19 cellular contexts compared by ENCODE assay signal in genomic region chr10:67836972-67837371, GRCh38. TPM values are rescaled to one million over a fixed set of nuclear protein-coding genes. Genes with fewer than 3 reads are reported as not detected.
A peak's percentile ranks its signal among the peaks of the same experiment; 100 is the strongest.
DNase-seq lines count a peak whose midpoint lies in the region; ATAC-seq and TF ChIP-seq lines count a peak whose summit lies in the region.
"Had no signal": no experiment of that assay in that cellular context is flagged by ENCODE, and none has a peak within 500 bp of the region (broad histone marks: within the 10 kb centered on the region; RNA-seq: fewer than 3 reads in every experiment).

No MANE protein-coding gene starts in this region.

- H3K4me2 ChIP-seq in SU-DHL-6 (ENCODE audit: low read depth, low read length, poor library complexity, severe bottlenecking) (peak overlapping the region; percentile 98), hepatocyte (peak overlapping the region; percentile 63), skeletal muscle satellite cell (ENCODE audit: low read length) (peak overlapping the region; percentile 56)

- H3F3A ChIP-seq in SU-DHL-6 (ENCODE audit: insufficient read depth) = peaks cover 13% of the 10 kb centered on the region; the same call in 1 of the 2 replicates

- H3K4me1 ChIP-seq in hepatocyte (ENCODE audit: insufficient read depth) = no peaks in the 10 kb centered on the region
- no peaks in the 10 kb centered on the region for H3K4me1 ChIP-seq in skeletal muscle satellite cell (ENCODE audit: control insufficient read depth, insufficient read depth, low read length)
- H3K4me1 ChIP-seq: tibial artery had no signal

- H3K27me3 Mint-ChIP-seq in activated naive CD8-positive, alpha-beta T cell treated with anti-CD3 and anti-CD28 coated beads, Interleukin-2, amount 10 ng/mL, durations not matched to agents 7 days and 5 days = no peaks in the 10 kb centered on the region
- H3K27me3 Mint-ChIP-seq in activated naive CD8-positive, alpha-beta T cell treated with anti-CD3 and anti-CD28 coated beads, Interleukin-2, amount 50 U/mL, for 24 hours = no peaks in the 10 kb centered on the region
- H3K27me3 Mint-ChIP-seq: naive thymus-derived CD4-positive, alpha-beta T cell; stimulated activated naive B cell treated with anti-CD40 and anti-IgM and Interleukin-4, amounts not matched to agents 10 μg/mL and 1 μg/mL and 100 μg/mL, for 72 hours had no signal

- H3K36me3 ChIP-seq in SU-DHL-6 (ENCODE audit: low read length) = no peaks in the 10 kb centered on the region
- no peaks in the 10 kb centered on the region for H3K36me3 ChIP-seq in hepatocyte (replicated peaks; ENCODE audit: insufficient read depth, low read depth)
- no peaks in the 10 kb centered on the region for H3K36me3 ChIP-seq in skeletal muscle satellite cell (ENCODE audit: insufficient read depth, low read length)
- H3K36me3 ChIP-seq: tibial artery had no signal

- peak overlapping the region; percentile 5 for H3K4me3 Mint-ChIP-seq in activated naive CD8-positive, alpha-beta T cell treated with anti-CD3 and anti-CD28 coated beads, Interleukin-2, amount 10 ng/mL, durations not matched to agents 7 days and 5 days
- no peak overlapping the region for H3K4me3 Mint-ChIP-seq in activated naive CD8-positive, alpha-beta T cell treated with anti-CD3 and anti-CD28 coated beads, Interleukin-2, amount 50 U/mL, for 24 hours
- H3K4me3 Mint-ChIP-seq: CD14-positive monocyte; stimulated activated naive B cell treated with anti-CD40 and anti-IgM and Interleukin-4, amounts not matched to agents 10 μg/mL and 1 μg/mL and 100 μg/mL, for 72 hours had no signal

- H3K27me3 ChIP-seq in SU-DHL-6 (ENCODE audit: low read length) = no peaks in the 10 kb centered on the region
- no peaks in the 10 kb centered on the region for H3K27me3 ChIP-seq in hepatocyte
- no peaks in the 10 kb centered on the region for H3K27me3 ChIP-seq in skeletal muscle satellite cell (ENCODE audit: control insufficient read depth, insufficient read depth, low read length)
- H3K27me3 ChIP-seq: tibial artery had no signal

- H3K79me2 ChIP-seq in SU-DHL-6 (ENCODE audit: insufficient read depth, low read length) (peaks cover 13% of the 10 kb centered on the region), hepatocyte (no peaks in the 10 kb centered on the region)

- no peak overlapping the region for H3K27ac Mint-ChIP-seq in activated naive CD8-positive, alpha-beta T cell treated with anti-CD3 and anti-CD28 coated beads, Interleukin-2, amount 10 ng/mL, durations not matched to agents 7 days and 5 days
- H3K27ac Mint-ChIP-seq in activated naive CD8-positive, alpha-beta T cell treated with anti-CD3 and anti-CD28 coated beads, Interleukin-2, amount 50 U/mL, for 24 hours = no peak overlapping the region
- H3K27ac Mint-ChIP-seq: activated naive CD4-positive, alpha-beta T cell treated with anti-CD3 and anti-CD28 coated beads for 36 hours; CD14-positive monocyte; stimulated activated naive B cell treated with anti-CD40 and anti-IgM and Interleukin-4, amounts not matched to agents 10 μg/mL and 1 μg/mL and 100 μg/mL, for 72 hours had no signal

- H3K9me3 ChIP-seq in SU-DHL-6 (ENCODE audit: insufficient read depth, low read length) (no peaks in the 10 kb centered on the region; the same call in 1 of the 2 replicates), hepatocyte (ENCODE audit: low read depth) (no peaks in the 10 kb centered on the region), skeletal muscle satellite cell (replicated peaks; ENCODE audit: low read length) (no peaks in the 10 kb centered on the region)
- H3K9me3 ChIP-seq: tibial artery had no signal

- no peak for ATAC-seq in activated naive CD8-positive, alpha-beta T cell treated with anti-CD3 and anti-CD28 coated beads, Interleukin-2, amount 10 ng/mL, durations not matched to agents 7 days and 5 days (ENCODE audit: low read depth)
- ATAC-seq in activated naive CD8-positive, alpha-beta T cell treated with anti-CD3 and anti-CD28 coated beads, Interleukin-2, amount 50 U/mL, for 24 hours = no peak
- ATAC-seq in HG03439 (IDR thresholded peaks at IDR 0.05; ENCODE audit: unreplicated experiment) = no peak
- ATAC-seq: naive thymus-derived CD4-positive, alpha-beta T cell; Panc1; stimulated activated naive B cell treated with anti-CD40 and anti-IgM and Interleukin-4, amounts not matched to agents 10 μg/mL and 1 μg/mL and 100 μg/mL, for 72 hours had no signal

- H3K4me3 ChIP-seq in SU-DHL-6 (ENCODE audit: insufficient read depth, low read length, poor library complexity, severe bottlenecking) = peak overlapping the region; percentile 75
- H3K4me3 ChIP-seq in hepatocyte = peak overlapping the region; percentile 3
- H3K4me3 ChIP-seq in skeletal muscle satellite cell (ENCODE audit: low read length) = no peak overlapping the region

- H3K36me3 Mint-ChIP-seq in activated naive CD8-positive, alpha-beta T cell treated with anti-CD3 and anti-CD28 coated beads, Interleukin-2, amount 10 ng/mL, durations not matched to agents 7 days and 5 days = peaks cover 6% of the 10 kb centered on the region
- H3K36me3 Mint-ChIP-seq in activated naive CD8-positive, alpha-beta T cell treated with anti-CD3 and anti-CD28 coated beads, Interleukin-2, amount 50 U/mL, for 24 hours (ENCODE audit: low read depth) = no peaks in the 10 kb centered on the region
- H3K36me3 Mint-ChIP-seq: CD14-positive monocyte; stimulated activated naive B cell treated with anti-CD40 and anti-IgM and Interleukin-4, amounts not matched to agents 10 μg/mL and 1 μg/mL and 100 μg/mL, for 72 hours had no signal

- DNase-seq in activated naive CD8-positive, alpha-beta T cell treated with anti-CD3 and anti-CD28 coated beads, Interleukin-2, amount 10 ng/mL, durations not matched to agents 7 days and 5 days = no peak
- no peak for DNase-seq in activated naive CD8-positive, alpha-beta T cell treated with anti-CD3 and anti-CD28 coated beads, Interleukin-2, amount 50 U/mL, for 24 hours
- DNase-seq in hepatocyte (ENCODE audit: low spot score) = no peak
- DNase-seq in activated CD4-positive, alpha-beta T cell treated with anti-CD3 and anti-CD28 coated beads, Interleukin-2, amount 50 U/mL, for 1 hour = no peak
- DNase-seq in stimulated activated CD4-positive, alpha-beta T cell treated with anti-CD3 and anti-CD28 coated beads, Interleukin-2, amount 100 ng/mL, for 24 hours = no peak
- DNase-seq: ACHN; activated naive CD4-positive, alpha-beta T cell treated with anti-CD3 and anti-CD28 coated beads for 36 hours; activated T-cell treated with anti-CD3 and anti-CD28 coated beads, Interleukin-2, amount 50 U/mL, for 1 hour; head of caudate nucleus; naive thymus-derived CD4-positive, alpha-beta T cell; NCI-H1436; NCI-H2171; stimulated activated naive B cell treated with anti-CD40 and anti-IgM and Interleukin-4, amounts not matched to agents 10 μg/mL and 1 μg/mL and 100 μg/mL, for 72 hours; tibial artery had no signal

- H3K27ac ChIP-seq in SU-DHL-6 (ENCODE audit: low read depth, low read length) (no peak overlapping the region), hepatocyte (no peak overlapping the region)
- H3K27ac ChIP-seq: tibial artery had no signal

- WGBS in hepatocyte (ENCODE audit: low lambda C conversion rate, missing lambda C conversion rate) = 86% methylated on average over 1 of the region's 1 CpG

- H3K9me2 ChIP-seq in SU-DHL-6 (replicated peaks; ENCODE audit: insufficient read depth, low read length) (no peaks in the 10 kb centered on the region), hepatocyte (replicated peaks; ENCODE audit: insufficient read depth) (no peaks in the 10 kb centered on the region)

- H3K9me3 Mint-ChIP-seq in activated naive CD8-positive, alpha-beta T cell treated with anti-CD3 and anti-CD28 coated beads, Interleukin-2, amount 10 ng/mL, durations not matched to agents 7 days and 5 days = peaks cover 7% of the 10 kb centered on the region
- H3K9me3 Mint-ChIP-seq in activated naive CD8-positive, alpha-beta T cell treated with anti-CD3 and anti-CD28 coated beads, Interleukin-2, amount 50 U/mL, for 24 hours = peaks cover 5% of the 10 kb centered on the region

- peaks cover 14% of the 10 kb centered on the region for H3K4me1 Mint-ChIP-seq in activated naive CD8-positive, alpha-beta T cell treated with anti-CD3 and anti-CD28 coated beads, Interleukin-2, amount 10 ng/mL, durations not matched to agents 7 days and 5 days
- H3K4me1 Mint-ChIP-seq in activated naive CD8-positive, alpha-beta T cell treated with anti-CD3 and anti-CD28 coated beads, Interleukin-2, amount 50 U/mL, for 24 hours = peaks cover 1% of the 10 kb centered on the region

- no peak overlapping the region for H2AFZ ChIP-seq in SU-DHL-6 (ENCODE audit: low read depth, low read length, severe bottlenecking)
- H2AFZ ChIP-seq in hepatocyte = no peak overlapping the region

- H3K9ac ChIP-seq in SU-DHL-6 (ENCODE audit: low read length) (peak overlapping the region; percentile 58), skeletal muscle satellite cell (ENCODE audit: low read depth, low read length) (no peak overlapping the region)

- POLR2A ChIA-PET in activated naive CD8-positive, alpha-beta T cell treated with anti-CD3 and anti-CD28 coated beads, Interleukin-2, amount 10 ng/mL, durations not matched to agents 7 days and 5 days (lab: Charles Lee) = interaction anchor here (2.0 kb wide), 1 partner anchor 13 kb away, joined by 5 read pairs; no protein-coding TSS in a partner anchor

- H4K20me1 ChIP-seq in SU-DHL-6 (ENCODE audit: low read depth, low read length) (no peaks in the 10 kb centered on the region), hepatocyte (ENCODE audit: insufficient read depth, poor library complexity, severe bottlenecking) (no peaks in the 10 kb centered on the region)

- TF ChIP-seq CTCF in SU-DHL-6 (IDR thresholded peaks at IDR 0.05; ENCODE audit: insufficient read depth, low read length, poor library complexity, severe bottlenecking) (no peak), hepatocyte (IDR thresholded peaks at IDR 0.05; ENCODE audit: poor library complexity) (no peak)

RNA-seq across cellular contexts. Expression of gene DNAJC12, which starts 1.0 kb away (rescaled TPM):
- total RNA-seq in activated naive CD8-positive, alpha-beta T cell treated with anti-CD3 and anti-CD28 coated beads, Interleukin-2, amount 10 ng/mL, durations not matched to agents 7 days and 5 days = 1 to 10 TPM; 3.6 to 4.1 TPM
- total RNA-seq in hepatocyte = 13.4 and 16.7 TPM in 2 replicates
- polyA plus RNA-seq in hepatocyte = 6.2 and 8.1 TPM in 2 replicates
- 4.3 and 4.6 TPM in 2 replicates for total RNA-seq in skeletal muscle satellite cell (2012; rRNA removed)
- polyA plus RNA-seq: CD14-positive monocyte had no signal

RNA-seq across cellular contexts. Expression of gene SIRT1, which starts 47.5 kb away (rescaled TPM):
- total RNA-seq in activated naive CD8-positive, alpha-beta T cell treated with anti-CD3 and anti-CD28 coated beads, Interleukin-2, amount 10 ng/mL, durations not matched to agents 7 days and 5 days = 10 to 100 TPM; 31.6 to 31.7 TPM
- total RNA-seq in hepatocyte = 21.2 and 24.3 TPM in 2 replicates
- 7.8 and 14.7 TPM in 2 replicates for polyA plus RNA-seq in hepatocyte
- total RNA-seq in skeletal muscle satellite cell (2012; rRNA removed) = 7.2 and 9.1 TPM in 2 replicates
